17 cellular contexts compared by ENCODE assay signal in the genomic region with DNA sequence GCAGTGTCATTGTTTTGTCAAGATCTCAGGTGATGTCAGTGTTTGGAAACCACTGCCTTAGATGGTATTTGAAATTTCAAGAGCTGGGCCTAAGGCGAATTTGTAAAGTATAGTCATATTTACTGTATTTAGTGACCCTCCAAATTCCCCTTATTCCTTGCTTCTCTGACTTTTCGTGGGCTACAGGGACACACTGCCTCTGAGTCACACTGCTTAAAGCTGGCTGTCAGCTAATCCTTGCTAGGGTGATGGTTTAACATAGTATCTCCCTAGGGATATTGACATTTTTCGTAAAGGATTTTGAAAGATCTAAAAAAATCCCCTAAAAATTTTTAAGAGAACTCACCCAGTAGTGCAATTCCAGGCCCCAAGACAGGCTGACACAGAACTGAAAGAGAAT. TPM values are rescaled to one million over a fixed set of nuclear protein-coding genes. Genes with fewer than 3 reads are reported as not detected.
DNase-seq lines count a peak whose midpoint lies in the region; ATAC-seq and TF ChIP-seq lines count a peak whose summit lies in the region.
"Had no signal": no experiment of that assay in that cellular context is flagged by ENCODE, and none has a peak within 500 bp of the region (broad histone marks: within the 10 kb centered on the region; RNA-seq: fewer than 3 reads in every experiment).

No MANE protein-coding gene starts in this region.

- H3K4me3 ChIP-seq in PC-9 = peak overlapping the region; percentile 24; the same call in 1 of the 2 replicates
- no peak overlapping the region for H3K4me3 ChIP-seq in CD4-positive, alpha-beta memory T cell (ENCODE audit: low read length in 2 of 2)
- H3K4me3 ChIP-seq: Peyer's patch had no signal

- peaks cover 23% of the 10 kb centered on the region for H3F3A ChIP-seq in PC-9 (ENCODE audit: insufficient read depth, low read depth)

- no peaks in the 10 kb centered on the region for H3K36me3 Mint-ChIP-seq in CD4-positive, alpha-beta memory T cell

- BruUV-seq in PC-9 (replicated peaks; lab: Mats Ljungman, UMichigan) = no TSS peak

- intact Hi-C loops in PC-9 (cut with micrococcal nuclease; ENCODE audit: unreplicated experiment) = loop anchor here (1.0 kb wide), 1 partner anchor 57 kb away; no protein-coding TSS in a partner anchor
- intact Hi-C loops in CD4-positive, alpha-beta memory T cell (cut with micrococcal nuclease) = no loop called here

- H3K27ac ChIP-seq in PC-9 (peak overlapping the region; percentile 90), epithelial cell of prostate (peak overlapping the region; percentile 73)
- no peak overlapping the region for H3K27ac ChIP-seq in CD4-positive, alpha-beta memory T cell (ENCODE audit: low read depth, low read length)
- H3K27ac ChIP-seq: Peyer's patch had no signal

- no peak for TF ChIP-seq CTCF in PC-9 (conservative IDR thresholded peaks at IDR 0.05)

- POLR2A ChIA-PET in PC-9 (lab: Charles Lee; ENCODE audit: unreplicated experiment) = no interaction called here
- POLR2A ChIA-PET in CD4-positive, alpha-beta memory T cell (lab: Charles Lee; ENCODE audit: partially characterized antibody) = no interaction called here

- peaks cover 44% of the 10 kb centered on the region for H3K4me1 ChIP-seq in PC-9 (replicated peaks; ENCODE audit: insufficient read depth)
- peaks cover 21% of the 10 kb centered on the region for H3K4me1 ChIP-seq in CD4-positive, alpha-beta memory T cell (ENCODE audit: insufficient read depth, low read length)

- no peaks in the 10 kb centered on the region for H4K20me1 ChIP-seq in PC-9 (ENCODE audit: insufficient read depth)

- H3K27me3 Mint-ChIP-seq in CD4-positive, alpha-beta memory T cell = peaks cover 45 to 50% of the 10 kb centered on the region in 2 donors

- no peaks in the 10 kb centered on the region for H3K9me3 ChIP-seq in PC-9 (ENCODE audit: insufficient read depth, low read depth)
- H3K9me3 ChIP-seq in CD4-positive, alpha-beta memory T cell (ENCODE audit: control insufficient read depth in 1 of 2, low read length in 2 of 2) = no peaks in the 10 kb centered on the region
- H3K9me3 ChIP-seq: Peyer's patch had no signal

- CTCF ChIA-PET in PC-9 (lab: Charles Lee) = no interaction called here
- CTCF ChIA-PET in CD4-positive, alpha-beta memory T cell (lab: Charles Lee; ENCODE audit: partially characterized antibody) = no interaction called here

- no peak for ATAC-seq in HG03571 (IDR thresholded peaks at IDR 0.05; ENCODE audit: unreplicated experiment)

- no peak overlapping the region for H3K27ac Mint-ChIP-seq in CD4-positive, alpha-beta memory T cell

- peak overlapping the region; percentile 59 for H3K4me2 ChIP-seq in PC-9

- peaks cover 3 to 23% (median 18%) of the 10 kb centered on the region in 4 donors for H3K4me1 Mint-ChIP-seq in CD4-positive, alpha-beta memory T cell

- no peak overlapping the region for H3K4me3 Mint-ChIP-seq in CD4-positive, alpha-beta memory T cell

- H3K9me2 ChIP-seq in PC-9 (ENCODE audit: insufficient read depth) = no peaks in the 10 kb centered on the region

- DNase-seq in Daoy (ENCODE audit: low read depth) = peak; percentile 31
- no peak for DNase-seq in PC-9
- no peak for DNase-seq in epithelial cell of prostate (ENCODE audit: low read depth, low spot score)
- DNase-seq in renal cortical epithelial cell (ENCODE audit: low read depth) = peak; percentile 32
- no peak for DNase-seq in CD4-positive, alpha-beta memory T cell
- DNase-seq in stimulated activated CD4-positive, alpha-beta T cell treated with anti-CD3 and anti-CD28 coated beads, Interleukin-4, amount 100 ng/mL, for 24 hours = no peak
- DNase-seq in glomerular visceral epithelial cell (ENCODE audit: extremely low spot score) = no peak
- DNase-seq: DMS79, GDM1, NCI-H1048, NCI-H146, NCI-H2107, NCI-H345, NCI-H526 treated with DMSO at 0.1 percent for 48 hours, Peyer's patch had no signal

- H2AFZ ChIP-seq in PC-9 = no peak overlapping the region

- H3K79me2 ChIP-seq in PC-9 (ENCODE audit: low read depth) = no peaks in the 10 kb centered on the region

- H3K27me3 ChIP-seq in PC-9 (ENCODE audit: insufficient read depth, low read depth) = 0 out of 2 replicates have a peak, but pooled peaks cover 2% of the 10 kb centered on the region
- H3K27me3 ChIP-seq in CD4-positive, alpha-beta memory T cell (ENCODE audit: insufficient read depth, low read length) = peaks cover 34% of the 10 kb centered on the region

- H3K9me3 Mint-ChIP-seq in CD4-positive, alpha-beta memory T cell = no peaks in the 10 kb centered on the region

- peaks cover 4% of the 10 kb centered on the region; the same call in 1 of the 2 replicates for H3K36me3 ChIP-seq in PC-9 (ENCODE audit: low read depth)
- H3K36me3 ChIP-seq in CD4-positive, alpha-beta memory T cell (ENCODE audit: insufficient read depth, low read length) = no peaks in the 10 kb centered on the region
- H3K36me3 ChIP-seq: Peyer's patch had no signal

RNA-seq across cellular contexts. Expression of a gene that starts 4.1 kb away (rescaled TPM):
- 0.34 and 0.80 TPM in 2 replicates for total RNA-seq in Daoy (2014; rRNA removed; shearing (Covaris generic))
- not detected in 2 replicates for total RNA-seq in PC-9 (2021)
- total RNA-seq in renal cortical epithelial cell = 0.69 and 0.75 TPM in 2 replicates
- total RNA-seq in CD4-positive, alpha-beta memory T cell = not detected
- under 1 TPM in 1 of 2 donors, not detected in 1; 0.06 TPM for polyA plus RNA-seq in CD4-positive, alpha-beta memory T cell
- polyA plus RNA-seq: CD14-positive monocyte had no signal

Comparison
In these comparisons a context has a peak if more than half of its experiments do, and no peak if none do; other contexts are left out.
1. DNase-seq: peak in Daoy (single experiment) and renal cortical epithelial cell (single experiment); none in PC-9 (0 of 2), epithelial cell of prostate (single experiment), CD4-positive, alpha-beta memory T cell (0 of 5), stimulated activated CD4-positive, alpha-beta T cell treated with anti-CD3 and anti-CD28 coated beads, Interleukin-4, amount 100 ng/mL, for 24 hours (single experiment) and glomerular visceral epithelial cell (single experiment).